ENCODE assay signal across 14 cellular contexts in the genomic region with DNA sequence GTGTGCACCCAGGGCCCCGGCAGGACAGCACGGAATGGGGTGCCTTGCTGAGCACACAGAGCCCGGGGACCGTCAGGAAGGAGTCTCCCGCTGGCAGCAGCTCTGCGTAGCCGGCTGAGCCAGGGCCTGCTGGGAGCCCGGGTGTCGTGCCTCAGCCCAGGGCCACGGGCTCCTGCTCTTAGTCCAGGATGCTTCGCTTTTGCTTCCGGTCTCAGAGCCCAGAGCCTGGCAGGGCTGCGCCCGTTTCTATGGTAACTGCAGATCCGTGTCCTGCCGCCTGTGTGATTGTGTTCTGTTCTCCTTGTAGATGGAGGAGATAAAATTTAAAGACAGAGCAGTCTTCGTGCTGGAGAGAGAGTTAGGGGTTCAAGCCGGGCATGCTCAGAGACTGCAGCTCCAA. TPM values are rescaled to one million over a fixed set of nuclear protein-coding genes. Genes with fewer than 3 reads are reported as not detected.
DNase-seq lines count a peak whose midpoint lies in the region; ATAC-seq and TF ChIP-seq lines count a peak whose summit lies in the region.
"Had no signal": no experiment of that assay in that cellular context is flagged by ENCODE, and none has a peak within 500 bp of the region (broad histone marks: within the 10 kb centered on the region; RNA-seq: fewer than 3 reads in every experiment).

No MANE protein-coding gene starts in this region.

- ATAC-seq in gastroesophageal sphincter (no peak), HG02588 (IDR thresholded peaks at IDR 0.05; ENCODE audit: unreplicated experiment) (no peak), GM19452 (IDR thresholded peaks at IDR 0.05; ENCODE audit: unreplicated experiment) (no peak)
- ATAC-seq: body of pancreas had no signal

- no peaks in the 10 kb centered on the region for H3K36me3 ChIP-seq in left ventricle myocardium inferior
- peaks cover 0 to 31% of the 10 kb centered on the region in 2 donors for H3K36me3 ChIP-seq in gastroesophageal sphincter
- H3K36me3 ChIP-seq: vagina had no signal

- H3K27me3 ChIP-seq in left ventricle myocardium inferior (ENCODE audit: low read depth) (peaks cover 13% of the 10 kb centered on the region), gastroesophageal sphincter (no peaks in the 10 kb centered on the region)
- H3K27me3 ChIP-seq: body of pancreas, vagina had no signal

- DNase-seq in EH (ENCODE audit: low read depth) (peak; percentile 35), NCI-H2227 (lab: John Stamatoyannopoulos, UW; ENCODE audit: unreplicated experiment) (peak; percentile 67), left ventricle myocardium inferior (peak; percentile 7), posterior cingulate gyrus (peak; percentile 22 to 95 (median 67))
- DNase-seq: activated CD4-positive, alpha-beta memory T cell treated with anti-CD3 and anti-CD28 coated beads, Interleukin-2, amount 10 ng/mL, durations not matched to agents 7 days and 5 days; HFFc6; NCI-H1694; small intestine; stimulated activated naive CD4-positive, alpha-beta T cell treated with Interleukin-2 at 50 U/mL for 16 hours had no signal

- H3K4me3 ChIP-seq in left ventricle myocardium inferior (no peak overlapping the region), gastroesophageal sphincter (no peak overlapping the region)
- H3K4me3 ChIP-seq: body of pancreas, vagina had no signal

- TF ChIP-seq POLR2A in gastroesophageal sphincter (IDR thresholded peaks at IDR 0.05) = no peak

- no CpG with 5 or more reads among the region's 18 CpGs for WGBS in gastroesophageal sphincter (ENCODE audit: low coverage in 1 of 2), 2 donors

- intact Hi-C loops in left ventricle myocardium inferior (cut with micrococcal nuclease) = no loop called here
- intact Hi-C loops in posterior cingulate gyrus (cut with DNase I) = no loop called here

- no peak overlapping the region for H3K27ac ChIP-seq in left ventricle myocardium inferior (replicated peaks)
- no peak overlapping the region for H3K27ac ChIP-seq in gastroesophageal sphincter
- H3K27ac ChIP-seq: body of pancreas, vagina had no signal

- TF ChIP-seq CTCF in left ventricle myocardium inferior (IDR thresholded peaks at IDR 0.05; ENCODE audit: borderline replicate concordance) (no peak), gastroesophageal sphincter (IDR thresholded peaks at IDR 0.05) (no peak)

- no peak for TF ChIP-seq EP300 in gastroesophageal sphincter (IDR thresholded peaks at IDR 0.05)

- H3K4me1 ChIP-seq in left ventricle myocardium inferior (no peaks in the 10 kb centered on the region), gastroesophageal sphincter (no peaks in the 10 kb centered on the region)
- H3K4me1 ChIP-seq: body of pancreas, vagina had no signal

- peaks cover 5% of the 10 kb centered on the region for H3K9me3 ChIP-seq in left ventricle myocardium inferior (replicated peaks)
- H3K9me3 ChIP-seq in gastroesophageal sphincter = no peaks in the 10 kb centered on the region
- H3K9me3 ChIP-seq: body of pancreas, vagina had no signal

RNA-seq across cellular contexts. Expression of gene DPYSL4, which starts 53.7 kb away (rescaled TPM):
- total RNA-seq in left ventricle myocardium inferior (42.8 TPM), gastroesophageal sphincter (1 to 10 TPM; 1.6 to 2.6 (median 1.9) TPM)

Comparison
In these comparisons a context has a peak if more than half of its experiments do, and no peak if none do; other contexts are left out.
1. DNase-seq: peak in every context shown above with its lines; median percentile 67 in NCI-H2227; 67 in posterior cingulate gyrus; 35 in EH; 7 in left ventricle myocardium inferior.
2. RNA of gene DPYSL4, which starts 53.7 kb away (total RNA-seq): 42.8 TPM in left ventricle myocardium inferior (single experiment); 1.6 to 2.6 TPM in gastroesophageal sphincter; every median in the first group is over 10 times any median in the second.